Comparison of ENCODE assay signal across 8 cellular contexts in the genomic region with DNA sequence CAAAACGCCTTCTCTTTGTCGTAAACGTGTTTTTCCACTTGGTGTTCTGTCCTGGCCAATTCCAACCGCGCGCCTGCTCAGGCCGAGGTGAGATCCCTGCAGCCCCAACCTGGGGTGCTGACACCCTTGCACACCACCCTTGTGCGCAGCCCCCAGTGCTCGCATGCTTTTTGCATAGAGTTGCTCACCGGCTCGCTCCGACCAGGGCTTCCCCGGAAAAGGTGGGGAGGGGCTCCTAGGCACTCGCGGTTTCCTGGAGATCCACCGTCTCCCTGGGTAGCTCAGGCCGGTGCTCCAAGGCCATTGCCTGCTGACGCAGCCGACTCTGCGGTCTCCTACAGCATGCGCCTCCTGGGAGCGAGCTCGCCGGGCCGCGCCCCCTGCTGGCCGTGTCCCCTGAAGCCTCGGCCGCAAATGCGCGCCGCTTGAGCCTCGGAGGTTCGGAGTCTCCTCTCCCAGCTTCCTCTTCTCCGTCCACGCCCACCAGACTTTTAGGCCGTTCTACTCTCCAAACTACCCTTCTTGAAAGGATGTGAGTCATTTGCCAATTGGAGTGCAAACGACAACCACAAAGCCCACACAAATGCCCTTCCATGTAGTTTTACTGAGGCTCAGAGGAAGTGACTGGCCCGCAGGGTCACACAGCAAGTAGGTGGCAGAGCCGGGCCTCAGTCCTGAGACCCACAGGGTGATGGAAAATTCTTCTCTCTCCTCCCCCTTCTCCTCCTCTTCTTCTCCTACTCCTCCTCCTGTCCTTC. TPM values are rescaled to one million over a fixed set of nuclear protein-coding genes. Genes with fewer than 3 reads are reported as not detected.
DNase-seq lines count a peak whose midpoint lies in the region; ATAC-seq and TF ChIP-seq lines count a peak whose summit lies in the region.

No MANE protein-coding gene starts in this region.

- POLR2A ChIA-PET in CD8-positive, alpha-beta memory T cell (lab: Charles Lee): interaction anchor here (0.5 to 1.1 kb wide), 5 partner anchors 9 to 356 kb away, joined by 3 to 9 read pairs (median 5); a partner anchor contains a TSS

- DNase-seq in CD8-positive, alpha-beta memory T cell: peak; percentile 76 to 91 (median 84)
- DNase-seq in NOMO-1 treated with dmso at 0.1 percent for 144 hours (lab: John Stamatoyannopoulos, UW; ENCODE audit: unreplicated experiment): peak; percentile 99
- DNase-seq in activated CD8-positive, alpha-beta memory T cell treated with anti-CD3 and anti-CD28 coated beads, Interleukin-2, amount 50 U/mL, for 1 hour (ENCODE audit: extremely low read depth): peak; percentile 68
- DNase-seq in endothelial cell (ENCODE audit: low spot score): peak; percentile 93
- peak; percentile 79 for DNase-seq in stimulated activated CD8-positive, alpha-beta memory T cell treated with anti-CD3 and anti-CD28 coated beads, Interleukin-15, amount 100 ng/mL, for 24 hours (ENCODE audit: low read depth)

- CTCF ChIA-PET in CD8-positive, alpha-beta memory T cell (lab: Charles Lee): interaction anchor here (0.6 to 3.6 kb wide), 18 partner anchors 9 to 466 kb away, joined by 3 to 42 read pairs (median 5); a partner anchor contains a TSS

- peak overlapping the region; percentile 69 for H3K4me3 ChIP-seq in CD8-positive, alpha-beta memory T cell (ENCODE audit: low read length)
- H3K4me3 ChIP-seq in mesodermal cell (ENCODE audit: extremely low read depth, insufficient read depth, low read length, poor library complexity, severe bottlenecking): peak overlapping the region; percentile 30

- H3K9me3 Mint-ChIP-seq in CD8-positive, alpha-beta memory T cell: no peaks in the 10 kb centered on the region
- no peaks in the 10 kb centered on the region for H3K9me3 Mint-ChIP-seq in endothelial cell (ENCODE audit: unreplicated experiment)

- WGBS in mesodermal cell (ENCODE audit: insufficient coverage in 2 of 2), 2 experiments: 9% methylated on average over 32 to 39 of the region's 40 CpGs

- H3K4me1 Mint-ChIP-seq in CD8-positive, alpha-beta memory T cell: peaks cover 26 to 27% (median 26%) of the 10 kb centered on the region in 3 donors
- H3K4me1 Mint-ChIP-seq in endothelial cell (ENCODE audit: unreplicated experiment): peaks cover 2% of the 10 kb centered on the region

- H3K9me3 ChIP-seq in CD8-positive, alpha-beta memory T cell (ENCODE audit: low read length): no peaks in the 10 kb centered on the region
- no peaks in the 10 kb centered on the region for H3K9me3 ChIP-seq in mesodermal cell (ENCODE audit: control insufficient read depth, low read length)

- H3K36me3 ChIP-seq in CD8-positive, alpha-beta memory T cell (ENCODE audit: insufficient read depth, low read length): no peaks in the 10 kb centered on the region
- H3K36me3 ChIP-seq in mesodermal cell (ENCODE audit: control insufficient read depth, insufficient read depth, low read length): no peaks in the 10 kb centered on the region

- H3K27me3 ChIP-seq in CD8-positive, alpha-beta memory T cell (ENCODE audit: insufficient read depth, low read length, poor library complexity, severe bottlenecking): no peaks in the 10 kb centered on the region

- peak; percentile 88 for TF ChIP-seq CTCF in endothelial cell (IDR thresholded peaks at IDR 0.05; ENCODE audit: unreplicated experiment)

- H3K36me3 Mint-ChIP-seq in CD8-positive, alpha-beta memory T cell: no peaks in the 10 kb centered on the region
- no peaks in the 10 kb centered on the region for H3K36me3 Mint-ChIP-seq in endothelial cell (ENCODE audit: low read depth, unreplicated experiment)

- H3K27ac Mint-ChIP-seq in CD8-positive, alpha-beta memory T cell: peak overlapping the region; percentile 30 to 99 (median 86)
- H3K27ac Mint-ChIP-seq in endothelial cell (ENCODE audit: unreplicated experiment): no peak overlapping the region

- H3K4me3 Mint-ChIP-seq in CD8-positive, alpha-beta memory T cell: peak overlapping the region; percentile 73 to 93 (median 83)
- no peak overlapping the region for H3K4me3 Mint-ChIP-seq in endothelial cell (ENCODE audit: unreplicated experiment)

- H3K27me3 Mint-ChIP-seq in CD8-positive, alpha-beta memory T cell: peaks cover 0 to 2% of the 10 kb centered on the region in 2 donors
- H3K27me3 Mint-ChIP-seq in endothelial cell (ENCODE audit: unreplicated experiment): peaks cover 5% of the 10 kb centered on the region

- peak overlapping the region; percentile 35 for H3K27ac ChIP-seq in CD8-positive, alpha-beta memory T cell (ENCODE audit: low read depth, low read length)
- H3K27ac ChIP-seq in mesodermal cell (ENCODE audit: low read depth, low read length, severe bottlenecking): peak overlapping the region; percentile 80

- ATAC-seq in GM19397 (IDR thresholded peaks at IDR 0.05; ENCODE audit: unreplicated experiment) (peak; percentile 83), HG03565 (IDR thresholded peaks at IDR 0.05; ENCODE audit: unreplicated experiment) (peak; percentile 80)

- peaks cover 17% of the 10 kb centered on the region for H3K4me1 ChIP-seq in CD8-positive, alpha-beta memory T cell (ENCODE audit: insufficient read depth, low read length)
- peaks cover 18% of the 10 kb centered on the region for H3K4me1 ChIP-seq in mesodermal cell (ENCODE audit: control insufficient read depth, insufficient read depth, low read length, poor library complexity, severe bottlenecking)

RNA-seq across cellular contexts. Expression of a gene that starts 7.2 kb away (rescaled TPM):
- 10 to 100 TPM; 20.0 to 25.4 TPM for total RNA-seq in CD8-positive, alpha-beta memory T cell
- polyA plus RNA-seq in CD8-positive, alpha-beta memory T cell: 4.5 TPM
- 11.3 TPM for total RNA-seq in endothelial cell (ENCODE audit: unreplicated experiment)
- polyA plus RNA-seq in mesodermal cell (2013, experiment 1 of 2): 11.2 TPM
- 12.0 TPM for polyA plus RNA-seq in mesodermal cell (2013, experiment 2 of 2)

RNA-seq across cellular contexts. Expression of a gene that starts 28.9 kb away (rescaled TPM):
- total RNA-seq in CD8-positive, alpha-beta memory T cell: not detected
- polyA plus RNA-seq in CD8-positive, alpha-beta memory T cell: not detected
- not detected for total RNA-seq in endothelial cell (ENCODE audit: unreplicated experiment)
- polyA plus RNA-seq in mesodermal cell (2013, experiment 1 of 2): not detected
- not detected for polyA plus RNA-seq in mesodermal cell (2013, experiment 2 of 2)

RNA-seq across cellular contexts. Expression of a gene that starts 42.3 kb away (rescaled TPM):
- total RNA-seq in CD8-positive, alpha-beta memory T cell: 100 to 1,000 TPM; 105 to 110 TPM
- polyA plus RNA-seq in CD8-positive, alpha-beta memory T cell: 76.6 TPM
- 63.9 TPM for total RNA-seq in endothelial cell (ENCODE audit: unreplicated experiment)
- polyA plus RNA-seq in mesodermal cell (2013, experiment 1 of 2): 109 TPM
- 132 TPM for polyA plus RNA-seq in mesodermal cell (2013, experiment 2 of 2)

RNA-seq across cellular contexts. Expression of a gene that starts 45.6 kb away (rescaled TPM):
- not detected for total RNA-seq in CD8-positive, alpha-beta memory T cell
- not detected for polyA plus RNA-seq in CD8-positive, alpha-beta memory T cell
- not detected for total RNA-seq in endothelial cell (ENCODE audit: unreplicated experiment)
- not detected for polyA plus RNA-seq in mesodermal cell (2013, experiment 1 of 2)
- not detected for polyA plus RNA-seq in mesodermal cell (2013, experiment 2 of 2)

RNA-seq across cellular contexts. Expression of a gene that starts 52.2 kb away (rescaled TPM):
- under 1 TPM; 0.60 to 0.88 TPM for total RNA-seq in CD8-positive, alpha-beta memory T cell
- polyA plus RNA-seq in CD8-positive, alpha-beta memory T cell: not detected
- not detected for total RNA-seq in endothelial cell (ENCODE audit: unreplicated experiment)
- 0.77 TPM for polyA plus RNA-seq in mesodermal cell (2013, experiment 1 of 2)
- 1.1 TPM for polyA plus RNA-seq in mesodermal cell (2013, experiment 2 of 2)

Comparison
In these comparisons a context has a peak if more than half of its experiments do, and no peak if none do; other contexts are left out.
1. Peak in every context shown above with its lines: DNase-seq, ATAC-seq, H3K4me3 ChIP-seq and H3K27ac ChIP-seq.